In the genomic region with DNA sequence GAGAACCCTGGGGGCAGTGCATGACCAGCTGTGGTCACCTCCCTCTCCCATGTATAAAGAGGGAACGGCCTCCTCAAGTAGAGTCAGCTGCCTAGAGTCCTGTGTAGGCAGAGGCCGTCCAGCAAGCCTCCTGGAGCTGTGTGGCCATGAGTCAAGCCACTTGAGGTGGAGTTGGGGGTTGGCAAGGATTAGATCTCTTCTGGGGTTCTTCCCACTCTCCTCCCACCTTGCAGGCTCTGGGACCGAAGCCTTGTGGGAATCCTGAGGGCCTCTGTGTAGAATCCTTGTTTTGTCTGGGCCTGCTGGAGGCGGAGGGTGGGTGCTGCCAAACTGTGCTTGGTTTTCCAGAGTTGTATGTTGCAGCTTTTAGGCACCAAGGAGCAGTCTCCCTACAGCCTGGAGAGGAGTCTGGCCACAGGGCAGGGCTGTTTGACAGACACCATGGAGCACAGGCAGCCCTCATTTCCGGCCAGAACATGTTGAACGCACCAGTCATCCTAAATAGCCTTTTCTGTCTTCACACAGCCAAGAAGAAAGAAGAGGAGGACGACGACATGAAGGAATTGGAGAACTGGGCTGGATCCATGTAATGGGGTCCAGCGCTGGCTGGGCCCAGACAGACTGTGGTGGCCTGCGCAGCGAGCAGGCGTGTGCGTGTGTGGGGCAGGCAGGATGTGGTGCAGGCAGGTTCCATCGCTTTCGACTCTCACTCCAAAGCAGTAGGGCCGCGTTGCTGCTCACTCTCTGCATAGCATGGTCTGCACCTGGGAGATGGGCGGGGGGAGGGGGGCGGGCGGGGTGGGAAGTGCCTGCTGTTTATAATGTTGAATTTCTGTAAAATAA, we compare ENCODE assay signal across 17 cellular contexts. TPM values are rescaled to one million over a fixed set of nuclear protein-coding genes. Genes with fewer than 3 reads are reported as not detected.
DNase-seq lines count a peak whose midpoint lies in the region; ATAC-seq and FAIRE-seq lines count a peak whose summit lies in the region.
"Had no signal": no experiment of that assay in that cellular context is flagged by ENCODE, and none has a peak within 500 bp of the region (broad histone marks: within the 10 kb centered on the region; RNA-seq: fewer than 3 reads in every experiment).

No MANE protein-coding gene starts in this region.

- intact Hi-C loops in activated CD4-positive, alpha-beta T cell treated with anti-CD3 and anti-CD28 coated beads, Interleukin-2, amount 10 ng/mL, durations not matched to agents 24 days and 14 days (cut with micrococcal nuclease) = loop anchor here (5.0 kb wide), 2 partner anchors 41 to 214 kb away; partner anchors contain the start of gene CHMP4B
- intact Hi-C loops in activated T-helper 2 cell treated with anti-CD3 and anti-CD28 coated beads, Interferon-gamma antibody, Interleukin-2, Interleukin-4, amounts not matched to agents 10 μg/mL and 5 μg/mL and 100 μg/mL, durations not matched to agents 14 hours and 24 hours and 36 hours (cut with micrococcal nuclease) = no loop called here

- H3K4me1 Mint-ChIP-seq in activated CD4-positive, alpha-beta T cell treated with anti-CD3 and anti-CD28 coated beads, Interleukin-2, amount 10 ng/mL, durations not matched to agents 24 days and 14 days = peaks cover 58% of the 10 kb centered on the region
- H3K4me1 Mint-ChIP-seq in activated T-helper 2 cell treated with anti-CD3 and anti-CD28 coated beads, Interferon-gamma antibody, Interleukin-2, Interleukin-4, amounts not matched to agents 10 μg/mL and 5 μg/mL and 100 μg/mL, durations not matched to agents 14 hours and 24 hours and 36 hours (ENCODE audit: low read depth) = peaks cover 56% of the 10 kb centered on the region
- H3K4me1 Mint-ChIP-seq in naive thymus-derived CD8-positive, alpha-beta T cell = peaks cover 34 to 70% (median 59%) of the 10 kb centered on the region in 4 donors

- H3K36me3 Mint-ChIP-seq in activated CD4-positive, alpha-beta T cell treated with anti-CD3 and anti-CD28 coated beads, Interleukin-2, amount 10 ng/mL, durations not matched to agents 24 days and 14 days (ENCODE audit: low read depth) = peaks cover 86% of the 10 kb centered on the region
- H3K36me3 Mint-ChIP-seq in activated T-helper 2 cell treated with anti-CD3 and anti-CD28 coated beads, Interferon-gamma antibody, Interleukin-2, Interleukin-4, amounts not matched to agents 10 μg/mL and 5 μg/mL and 100 μg/mL, durations not matched to agents 14 hours and 24 hours and 36 hours (ENCODE audit: low read depth) = peaks cover 84% of the 10 kb centered on the region
- H3K36me3 Mint-ChIP-seq in naive thymus-derived CD8-positive, alpha-beta T cell = peaks cover 9 to 68% (median 29%) of the 10 kb centered on the region in 3 donors

- ATAC-seq in naive thymus-derived CD8-positive, alpha-beta T cell = peak; percentile 98 to 99
- ATAC-seq in HG03045 (IDR thresholded peaks at IDR 0.05; ENCODE audit: unreplicated experiment) (no peak), HG03135 (IDR thresholded peaks at IDR 0.05; ENCODE audit: unreplicated experiment) (no peak)
- ATAC-seq: esophagus mucosa, Right ventricle myocardium inferior had no signal

- no peaks in the 10 kb centered on the region for H3K9me3 Mint-ChIP-seq in activated CD4-positive, alpha-beta T cell treated with anti-CD3 and anti-CD28 coated beads, Interleukin-2, amount 10 ng/mL, durations not matched to agents 24 days and 14 days
- no peaks in the 10 kb centered on the region for H3K9me3 Mint-ChIP-seq in activated T-helper 2 cell treated with anti-CD3 and anti-CD28 coated beads, Interferon-gamma antibody, Interleukin-2, Interleukin-4, amounts not matched to agents 10 μg/mL and 5 μg/mL and 100 μg/mL, durations not matched to agents 14 hours and 24 hours and 36 hours
- no peaks in the 10 kb centered on the region for H3K9me3 Mint-ChIP-seq in naive thymus-derived CD8-positive, alpha-beta T cell

- H3K27me3 Mint-ChIP-seq in activated CD4-positive, alpha-beta T cell treated with anti-CD3 and anti-CD28 coated beads, Interleukin-2, amount 10 ng/mL, durations not matched to agents 24 days and 14 days = no peaks in the 10 kb centered on the region
- H3K27me3 Mint-ChIP-seq in activated T-helper 2 cell treated with anti-CD3 and anti-CD28 coated beads, Interferon-gamma antibody, Interleukin-2, Interleukin-4, amounts not matched to agents 10 μg/mL and 5 μg/mL and 100 μg/mL, durations not matched to agents 14 hours and 24 hours and 36 hours (ENCODE audit: low read depth) = no peaks in the 10 kb centered on the region
- H3K27me3 Mint-ChIP-seq in naive thymus-derived CD8-positive, alpha-beta T cell = no peaks in the 10 kb centered on the region

- peak overlapping the region; percentile 88 for H3K27ac ChIP-seq in KOPT-K1 (ENCODE audit: low read depth, low read length, poor library complexity, severe bottlenecking)

- peak overlapping the region; percentile 66 for H3K4me3 Mint-ChIP-seq in activated CD4-positive, alpha-beta T cell treated with anti-CD3 and anti-CD28 coated beads, Interleukin-2, amount 10 ng/mL, durations not matched to agents 24 days and 14 days
- H3K4me3 Mint-ChIP-seq in activated T-helper 2 cell treated with anti-CD3 and anti-CD28 coated beads, Interferon-gamma antibody, Interleukin-2, Interleukin-4, amounts not matched to agents 10 μg/mL and 5 μg/mL and 100 μg/mL, durations not matched to agents 14 hours and 24 hours and 36 hours (ENCODE audit: low read depth) = peak overlapping the region; percentile 11
- H3K4me3 Mint-ChIP-seq in naive thymus-derived CD8-positive, alpha-beta T cell = peak overlapping the region; percentile 20 to 74 (median 65)

- peak; percentile 85 for DNase-seq in activated CD4-positive, alpha-beta T cell treated with anti-CD3 and anti-CD28 coated beads, Interleukin-2, amount 10 ng/mL, durations not matched to agents 24 days and 14 days
- no peak for DNase-seq in activated CD4-positive, alpha-beta T cell treated with anti-CD3 and anti-CD28 coated beads for 1 hour
- peak; percentile 39 for DNase-seq in activated T-helper 2 cell treated with anti-CD3 and anti-CD28 coated beads, Interferon-gamma antibody, Interleukin-2, Interleukin-4, amounts not matched to agents 10 μg/mL and 5 μg/mL and 100 μg/mL, durations not matched to agents 14 hours and 24 hours and 36 hours (ENCODE audit: low spot score)
- peak in 8 of 10 donors; percentile 9 to 71 (median 52) for DNase-seq in naive thymus-derived CD8-positive, alpha-beta T cell
- no peak for DNase-seq in GM19239 (ENCODE audit: insufficient read length, low spot score)
- DNase-seq: cortex of kidney, glutamatergic neuron, H7, NCI-H1105 treated with DMSO at 0.1 percent for 48 hours had no signal

- no peak for FAIRE-seq in GM19239 (lab: Jason Lieb, UNC)
- FAIRE-seq: A204.1, GM12891, islet of Langerhans had no signal

- peak overlapping the region; percentile 86 for H3K27ac Mint-ChIP-seq in activated CD4-positive, alpha-beta T cell treated with anti-CD3 and anti-CD28 coated beads, Interleukin-2, amount 10 ng/mL, durations not matched to agents 24 days and 14 days
- H3K27ac Mint-ChIP-seq in activated T-helper 2 cell treated with anti-CD3 and anti-CD28 coated beads, Interferon-gamma antibody, Interleukin-2, Interleukin-4, amounts not matched to agents 10 μg/mL and 5 μg/mL and 100 μg/mL, durations not matched to agents 14 hours and 24 hours and 36 hours = peak overlapping the region; percentile 71
- peak overlapping the region; percentile 91 to 96 (median 94) for H3K27ac Mint-ChIP-seq in naive thymus-derived CD8-positive, alpha-beta T cell

- peaks cover 72% of the 10 kb centered on the region for H3K36me3 ChIP-seq in KOPT-K1 (ENCODE audit: insufficient read depth, low read length)

- POLR2A ChIA-PET in naive thymus-derived CD8-positive, alpha-beta T cell (lab: Charles Lee) = interaction anchor here (0.6 to 3.2 kb wide), 9 partner anchors 10 to 185 kb away, joined by 3 to 17 read pairs (median 3); partner anchors contain the start of genes CHMP4B, RALY and ZNF341

- no peaks in the 10 kb centered on the region for H3K9me3 ChIP-seq in KOPT-K1 (ENCODE audit: insufficient read depth, low read length, poor library complexity, severe bottlenecking)

RNA-seq across cellular contexts. Expression of gene CHMP4B, which starts 42.0 kb away (rescaled TPM):
- total RNA-seq in activated CD4-positive, alpha-beta T cell treated with anti-CD3 and anti-CD28 coated beads, Interleukin-2, amount 10 ng/mL, durations not matched to agents 24 days and 14 days = 95.6 and 102 TPM in 2 replicates
- 113 and 116 TPM in 2 replicates for total RNA-seq in activated T-helper 2 cell treated with anti-CD3 and anti-CD28 coated beads, Interferon-gamma antibody, Interleukin-2, Interleukin-4, amounts not matched to agents 10 μg/mL and 5 μg/mL and 100 μg/mL, durations not matched to agents 14 hours and 24 hours and 36 hours
- total RNA-seq in naive thymus-derived CD8-positive, alpha-beta T cell = 10 to 100 TPM; 57.5 to 59.5 TPM
- polyA plus RNA-seq in naive thymus-derived CD8-positive, alpha-beta T cell = 1 to 10 TPM; 4.0 to 5.0 (median 4.8) TPM

Comparison
In these comparisons a context has a peak if more than half of its experiments do, and no peak if none do; other contexts are left out.
1. DNase-seq: peak in activated CD4-positive, alpha-beta T cell treated with anti-CD3 and anti-CD28 coated beads, Interleukin-2, amount 10 ng/mL, durations not matched to agents 24 days and 14 days (single experiment), activated T-helper 2 cell treated with anti-CD3 and anti-CD28 coated beads, Interferon-gamma antibody, Interleukin-2, Interleukin-4, amounts not matched to agents 10 μg/mL and 5 μg/mL and 100 μg/mL, durations not matched to agents 14 hours and 24 hours and 36 hours (single experiment) and naive thymus-derived CD8-positive, alpha-beta T cell (8 of 10); none in activated CD4-positive, alpha-beta T cell treated with anti-CD3 and anti-CD28 coated beads for 1 hour (single experiment) and GM19239 (single experiment).
2. H3K4me3 Mint-ChIP-seq: peak in every context shown above with its lines; median percentile 66 in activated CD4-positive, alpha-beta T cell treated with anti-CD3 and anti-CD28 coated beads, Interleukin-2, amount 10 ng/mL, durations not matched to agents 24 days and 14 days; 65 in naive thymus-derived CD8-positive, alpha-beta T cell; 11 in activated T-helper 2 cell treated with anti-CD3 and anti-CD28 coated beads, Interferon-gamma antibody, Interleukin-2, Interleukin-4, amounts not matched to agents 10 μg/mL and 5 μg/mL and 100 μg/mL, durations not matched to agents 14 hours and 24 hours and 36 hours.
3. ATAC-seq: peak in naive thymus-derived CD8-positive, alpha-beta T cell (2 of 2); none in HG03045 (single experiment) and HG03135 (single experiment).
4. Peak in every context shown above with its lines, with median percentiles within 50 percentile points of each other: H3K27ac Mint-ChIP-seq.